Comparison of ENCODE assay signal across 8 cellular contexts in the genomic region with DNA sequence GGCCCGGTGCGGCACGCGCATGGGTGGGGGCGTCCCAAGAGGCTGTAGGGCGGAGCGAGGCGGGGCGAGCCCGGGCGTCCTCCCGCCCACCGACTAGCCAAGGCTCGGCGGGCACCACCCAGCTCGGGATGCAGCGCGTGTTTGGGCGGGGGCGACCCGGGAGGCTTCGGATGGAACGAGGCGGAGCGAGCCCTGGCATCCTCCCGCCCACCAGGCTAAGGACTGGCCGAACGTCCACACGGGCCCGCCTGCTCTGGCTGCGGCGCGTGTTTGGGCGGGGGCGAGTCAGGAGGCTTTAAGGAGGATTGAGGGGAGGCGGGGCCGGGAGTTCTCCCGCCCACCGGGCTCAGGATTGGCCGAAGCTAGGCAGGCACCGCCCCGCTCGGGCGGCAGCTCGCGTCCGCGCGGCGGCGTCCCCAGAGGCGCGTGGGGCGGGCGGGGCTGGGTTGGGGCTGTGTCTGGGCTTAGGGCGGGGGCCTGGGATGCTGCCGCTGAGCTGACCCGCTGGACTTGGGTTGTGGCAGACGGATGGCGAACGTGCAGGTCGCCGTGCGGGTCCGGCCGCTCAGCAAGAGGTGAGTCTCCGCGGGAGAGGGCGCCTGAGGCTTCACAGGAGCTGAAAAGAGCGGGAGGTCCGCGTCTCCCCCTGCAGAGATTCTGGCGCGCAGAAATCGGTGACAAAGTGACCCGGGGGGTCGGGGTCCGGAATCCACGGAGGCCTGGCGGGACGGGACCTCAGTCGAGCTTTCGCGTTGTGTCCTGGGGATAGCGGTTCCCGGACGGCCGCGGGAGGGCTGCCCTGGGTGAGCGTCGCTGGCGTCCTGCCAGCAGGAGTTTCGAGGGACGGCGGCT. TPM values are rescaled to one million over a fixed set of nuclear protein-coding genes. Genes with fewer than 3 reads are reported as not detected.
DNase-seq lines count a peak whose midpoint lies in the region; ATAC-seq and TF ChIP-seq lines count a peak whose summit lies in the region.

Gene STARD9 (plus strand): TSS at position 419 of the 852 bp plus-strand sequence. CDS start 110 bp downstream, at position 529.

- H3K27me3 ChIP-seq in BJ (ENCODE audit: control insufficient read depth, insufficient read depth, low read length), result no peaks in the 10 kb centered on the region

- H3K36me3 ChIP-seq in BJ (ENCODE audit: control insufficient read depth, insufficient read depth, low read length), result no peaks in the 10 kb centered on the region

- peak within 1 kb of the TSS; percentile 95 for H3K4me3 ChIP-seq in BJ (ENCODE audit: low read depth, low read length)
- peak within 1 kb of the TSS; percentile 76 for H3K4me3 ChIP-seq in choroid plexus epithelial cell (ENCODE audit: low read depth, low read length)

- CTCF ChIA-PET in BJ (lab: Yijun Ruan, JAX), result interaction anchor here (0.6 to 1.5 kb wide), 3 partner anchors 18 to 44 kb away, joined by 3 read pairs; no protein-coding TSS in a partner anchor

- POLR2A ChIA-PET in BJ (lab: Charles Lee), result interaction anchor here (0.9 kb wide), 1 partner anchor 80 kb away, joined by 3 read pairs; the partner anchor contains the start of gene SNAP23

- TF ChIP-seq CTCF in BJ (IDR thresholded peaks at IDR 0.05; ENCODE audit: insufficient read depth, low read depth, low read length) (no peak), choroid plexus epithelial cell (conservative IDR thresholded peaks at IDR 0.05; ENCODE audit: low read depth, low read length) (no peak)

- peak; percentile 86 for ATAC-seq in HG03457 (IDR thresholded peaks at IDR 0.05; ENCODE audit: unreplicated experiment)

- DNase-seq in BJ (ENCODE audit: low read depth) (peak; percentile 95), GM19240 (ENCODE audit: insufficient read length, low spot score) (peak; percentile 77), NCI-H524 (lab: John Stamatoyannopoulos, UW) (peak; percentile 98), choroid plexus epithelial cell (ENCODE audit: low read depth) (peak; percentile 99), kidney tubule cell (ENCODE audit: low spot score) (peak; percentile 99)
- DNase-seq in activated CD4-positive, alpha-beta T cell treated with anti-CD3 and anti-CD28 coated beads for 24 hours (ENCODE audit: low read depth in 2 of 2), result peak; percentile 91 to 92
- DNase-seq in stimulated activated CD4-positive, alpha-beta T cell treated with anti-CD3 and anti-CD28 coated beads, Interleukin-1b, Interleukin-23, amount 100 ng/mL, for 1 hour (ENCODE audit: low read depth in 2 of 2), result peak; percentile 81 to 87

RNA-seq across cellular contexts. Expression of gene STARD9, which starts in this region (rescaled TPM):
- polyA plus RNA-seq in BJ (2011; rRNA removed), result 2.1 and 2.3 TPM in 2 replicates
- 4.4 and 5.5 TPM in 2 replicates for polyA minus RNA-seq in BJ (2011; rRNA and poly(A)+ RNA removed)

Comparison
In these comparisons a context has a peak if more than half of its experiments do, and no peak if none do; other contexts are left out.
1. Peak in every context shown above with its lines: DNase-seq, ATAC-seq and H3K4me3 ChIP-seq.